Comparison of ENCODE assay signal across 14 cellular contexts in the genomic region with DNA sequence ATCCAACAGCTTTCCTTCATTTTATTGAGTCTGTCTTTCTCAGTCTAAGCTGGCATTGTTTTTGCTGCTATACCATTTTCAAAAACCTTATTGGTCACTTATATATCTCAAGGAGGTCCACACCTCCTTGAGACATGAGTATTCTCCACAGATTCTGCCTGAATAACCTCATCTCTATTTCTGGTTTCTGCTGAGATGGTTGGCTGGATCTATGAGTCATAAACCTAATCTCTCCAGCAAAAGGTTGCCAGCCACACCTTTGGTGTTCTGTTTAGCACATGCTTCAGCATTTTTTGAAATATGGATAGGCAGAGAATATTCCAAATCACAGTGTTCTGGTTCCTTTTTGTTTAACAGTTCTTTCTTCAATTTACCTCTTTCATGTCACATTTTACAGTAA.
DNase-seq lines count a peak whose midpoint lies in the region; ATAC-seq lines count a peak whose summit lies in the region.
"Had no signal": no experiment of that assay in that cellular context is flagged by ENCODE, and none has a peak within 500 bp of the region (broad histone marks: within the 10 kb centered on the region; RNA-seq: fewer than 3 reads in every experiment).

No MANE protein-coding gene starts in this region.

- ATAC-seq in GM18502 (IDR thresholded peaks at IDR 0.05; ENCODE audit: poor library complexity, unreplicated experiment) (peak; percentile 71), HG02623 (IDR thresholded peaks at IDR 0.05; ENCODE audit: unreplicated experiment) (peak; percentile 44), HG03025 (IDR thresholded peaks at IDR 0.05; ENCODE audit: low FRiP score, unreplicated experiment) (no peak)
- ATAC-seq: effector memory CD8-positive, alpha-beta T cell; lower lobe of right lung had no signal

- DNase-seq in LoVo (ENCODE audit: low spot score) = peak; percentile 34
- peak; percentile 29 for DNase-seq in glomerular visceral epithelial cell (ENCODE audit: extremely low spot score)
- no peak for DNase-seq in NCI-H524 (lab: John Stamatoyannopoulos, UW)
- DNase-seq in activated CD8-positive, alpha-beta memory T cell treated with anti-CD3 and anti-CD28 coated beads, Interleukin-2, amount 50 U/mL, for 4 hours = no peak
- no peak for DNase-seq in activated gamma-delta T cell (lab: John Stamatoyannopoulos, UW)
- DNase-seq: activated CD4-positive, CD25-positive, alpha-beta regulatory T cell; activated T-cell treated with anti-CD3 and anti-CD28 coated beads, Interleukin-2, amount 50 U/mL, for 24 hours; aorta; effector memory CD8-positive, alpha-beta T cell; lower lobe of right lung; NCI-H1694 treated with DMSO at 0.1 percent for 48 hours had no signal

Comparison
In these comparisons a context has a peak if more than half of its experiments do, and no peak if none do; other contexts are left out.
1. DNase-seq: peak in LoVo (single experiment) and glomerular visceral epithelial cell (single experiment); none in NCI-H524 (0 of 2), activated CD8-positive, alpha-beta memory T cell treated with anti-CD3 and anti-CD28 coated beads, Interleukin-2, amount 50 U/mL, for 4 hours (single experiment) and activated gamma-delta T cell (single experiment).